ENCODE assay signal across 8 cellular contexts in genomic region chr6:26124550-26125014, GRCh38. TPM values are rescaled to one million over a fixed set of nuclear protein-coding genes. Genes with fewer than 3 reads are reported as not detected.
A peak's percentile ranks its signal among the peaks of the same experiment; 100 is the strongest.
DNase-seq lines count a peak whose midpoint lies in the region; ATAC-seq and TF ChIP-seq lines count a peak whose summit lies in the region.

No MANE protein-coding gene starts in this region.

- H3K9me2 ChIP-seq in Karpas-422 (replicated peaks; ENCODE audit: insufficient read depth, low read length): no peaks in the 10 kb centered on the region

- peaks cover 32% of the 10 kb centered on the region for H3K4me1 ChIP-seq in Karpas-422 (ENCODE audit: low read length)
- H3K4me1 ChIP-seq in right cardiac atrium (ENCODE audit: control insufficient read depth, insufficient read depth, low read length): no peaks in the 10 kb centered on the region
- peaks cover 12% of the 10 kb centered on the region for H3K4me1 ChIP-seq in smooth muscle cell (ENCODE audit: low read depth)

- H3K36me3 ChIP-seq in Karpas-422 (ENCODE audit: insufficient read depth, low read length): no peaks in the 10 kb centered on the region
- no peaks in the 10 kb centered on the region for H3K36me3 ChIP-seq in smooth muscle cell (ENCODE audit: low read depth)

- H3K9ac ChIP-seq in Karpas-422 (ENCODE audit: low read length) (peak overlapping the region; percentile 67), smooth muscle cell (ENCODE audit: low read depth) (peak overlapping the region; percentile 85)

- no peaks in the 10 kb centered on the region; the same call in 1 of the 2 replicates for H3K27me3 ChIP-seq in Karpas-422 (ENCODE audit: low read length)
- H3K27me3 ChIP-seq in right cardiac atrium (ENCODE audit: control insufficient read depth, insufficient read depth): no peaks in the 10 kb centered on the region
- no peaks in the 10 kb centered on the region for H3K27me3 ChIP-seq in smooth muscle cell (ENCODE audit: low read depth)

- H3K4me2 ChIP-seq in Karpas-422 (ENCODE audit: low read depth, low read length, poor library complexity, severe bottlenecking): peak overlapping the region; percentile 76
- peak overlapping the region; percentile 95 for H3K4me2 ChIP-seq in smooth muscle cell

- TF ChIP-seq CTCF in smooth muscle cell (IDR thresholded peaks at IDR 0.05; ENCODE audit: borderline replicate concordance, insufficient read depth, poor library complexity, severe bottlenecking): no peak

- under 1% methylated on average over 15 of the region's 15 CpGs for WGBS in right cardiac atrium
- WGBS in smooth muscle cell (ENCODE audit: low lambda C conversion rate): 2% methylated on average over 15 of the region's 15 CpGs

- H3F3A ChIP-seq in smooth muscle cell (ENCODE audit: low read depth): peaks cover 4% of the 10 kb centered on the region

- intact Hi-C loops in activated T-helper 2 cell treated with anti-CD3 and anti-CD28 coated beads, Interferon-gamma antibody, Interleukin-2, Interleukin-4, amounts not matched to agents 10 μg/mL and 5 μg/mL and 100 μg/mL, durations not matched to agents 14 hours and 24 hours and 36 hours (cut with micrococcal nuclease): loop anchor here (5.0 kb wide), 1 partner anchor 108 kb away; a partner anchor contains a TSS
- intact Hi-C loops in right cardiac atrium (cut with DNase I): loop anchor here in 3 of 4 donors (2.0 to 10.0 kb wide), 3 partner anchors 32 to 70 kb away; a partner anchor contains a TSS

- H3K27ac Mint-ChIP-seq in activated T-helper 2 cell treated with anti-CD3 and anti-CD28 coated beads, Interferon-gamma antibody, Interleukin-2, Interleukin-4, amounts not matched to agents 10 μg/mL and 5 μg/mL and 100 μg/mL, durations not matched to agents 14 hours and 24 hours and 36 hours: peak overlapping the region; percentile 99

- H2AFZ ChIP-seq in Karpas-422 (ENCODE audit: low read length) (peak overlapping the region; percentile 46; the same call in 1 of the 2 replicates), smooth muscle cell (ENCODE audit: low read depth) (no peak overlapping the region)

- peak overlapping the region; percentile 100 for H3K4me3 Mint-ChIP-seq in activated T-helper 2 cell treated with anti-CD3 and anti-CD28 coated beads, Interferon-gamma antibody, Interleukin-2, Interleukin-4, amounts not matched to agents 10 μg/mL and 5 μg/mL and 100 μg/mL, durations not matched to agents 14 hours and 24 hours and 36 hours (ENCODE audit: low read depth)

- ATAC-seq in right cardiac atrium: peak; percentile 2 to 13
- ATAC-seq in HG02938 (IDR thresholded peaks at IDR 0.05; ENCODE audit: unreplicated experiment): no peak
- no peak for ATAC-seq in GM21576 (IDR thresholded peaks at IDR 0.05; ENCODE audit: unreplicated experiment)

- DNase-seq in GF-D8 (lab: John Stamatoyannopoulos, UW) (peak; percentile 18), Karpas-422 (peak; percentile 44), right cardiac atrium (no peak), smooth muscle cell (lab: John Stamatoyannopoulos, UW; ENCODE audit: unreplicated experiment) (no peak)
- no peak for DNase-seq in activated T-helper 2 cell treated with anti-CD3 and anti-CD28 coated beads, Interferon-gamma antibody, Interleukin-2, Interleukin-4, amounts not matched to agents 10 μg/mL and 5 μg/mL and 100 μg/mL, durations not matched to agents 14 hours and 24 hours and 36 hours (ENCODE audit: low spot score)
- DNase-seq in stimulated activated CD4-positive, alpha-beta T cell treated with anti-CD3 and anti-CD28 coated beads, Interleukin-2, amount 100 ng/mL, for 48 hours: no peak

- H3K4me3 ChIP-seq in Karpas-422 (ENCODE audit: low read length) (peak overlapping the region; percentile 61), right cardiac atrium (ENCODE audit: low read length) (peak overlapping the region; percentile 61), smooth muscle cell (peak overlapping the region; percentile 98)

- H4K20me1 ChIP-seq in Karpas-422 (ENCODE audit: insufficient read depth, low read depth, low read length): no peaks in the 10 kb centered on the region
- peaks cover 45% of the 10 kb centered on the region for H4K20me1 ChIP-seq in smooth muscle cell (ENCODE audit: low read depth)

- H3K4me1 Mint-ChIP-seq in activated T-helper 2 cell treated with anti-CD3 and anti-CD28 coated beads, Interferon-gamma antibody, Interleukin-2, Interleukin-4, amounts not matched to agents 10 μg/mL and 5 μg/mL and 100 μg/mL, durations not matched to agents 14 hours and 24 hours and 36 hours (ENCODE audit: low read depth): peaks cover 48% of the 10 kb centered on the region

- H3K79me2 ChIP-seq in Karpas-422 (ENCODE audit: low read length) (no peaks in the 10 kb centered on the region), smooth muscle cell (ENCODE audit: low read depth) (peaks cover 50% of the 10 kb centered on the region)

- H3K9me3 ChIP-seq in Karpas-422 (ENCODE audit: low read length) (no peaks in the 10 kb centered on the region), right cardiac atrium (ENCODE audit: control insufficient read depth, low read length) (no peaks in the 10 kb centered on the region), smooth muscle cell (replicated peaks; ENCODE audit: low read depth) (no peaks in the 10 kb centered on the region)

- no peaks in the 10 kb centered on the region for H3K27me3 Mint-ChIP-seq in activated T-helper 2 cell treated with anti-CD3 and anti-CD28 coated beads, Interferon-gamma antibody, Interleukin-2, Interleukin-4, amounts not matched to agents 10 μg/mL and 5 μg/mL and 100 μg/mL, durations not matched to agents 14 hours and 24 hours and 36 hours (ENCODE audit: low read depth)

- no peaks in the 10 kb centered on the region for H3K9me3 Mint-ChIP-seq in activated T-helper 2 cell treated with anti-CD3 and anti-CD28 coated beads, Interferon-gamma antibody, Interleukin-2, Interleukin-4, amounts not matched to agents 10 μg/mL and 5 μg/mL and 100 μg/mL, durations not matched to agents 14 hours and 24 hours and 36 hours

- H3K36me3 Mint-ChIP-seq in activated T-helper 2 cell treated with anti-CD3 and anti-CD28 coated beads, Interferon-gamma antibody, Interleukin-2, Interleukin-4, amounts not matched to agents 10 μg/mL and 5 μg/mL and 100 μg/mL, durations not matched to agents 14 hours and 24 hours and 36 hours (ENCODE audit: low read depth): peaks cover 29% of the 10 kb centered on the region

- H3K27ac ChIP-seq in Karpas-422 (ENCODE audit: low read length) (no peak overlapping the region), right cardiac atrium (ENCODE audit: low read length) (peak overlapping the region; percentile 97), smooth muscle cell (ENCODE audit: low read depth) (peak overlapping the region; percentile 93)

RNA-seq across cellular contexts. Expression of gene HFE, which starts 37.4 kb away (rescaled TPM):
- 0.04 and 0.19 TPM in 2 replicates for total RNA-seq in Karpas-422 (2014; rRNA removed; shearing (Covaris generic); ENCODE audit: low replicate concordance)
- 0.32 and 0.39 TPM in 2 replicates for total RNA-seq in activated T-helper 2 cell treated with anti-CD3 and anti-CD28 coated beads, Interferon-gamma antibody, Interleukin-2, Interleukin-4, amounts not matched to agents 10 μg/mL and 5 μg/mL and 100 μg/mL, durations not matched to agents 14 hours and 24 hours and 36 hours
- total RNA-seq in right cardiac atrium (10 to 100 TPM in 1 of 4 donors, 1 to 10 TPM in 3; 4.3 to 13.2 (median 8.4) TPM), smooth muscle cell (4.9 and 5.5 TPM in 2 replicates)
- polyA plus RNA-seq in right cardiac atrium (5.3 TPM), smooth muscle cell (2.1 and 7.5 TPM in 2 replicates)

Comparison
In these comparisons a context has a peak if more than half of its experiments do, and no peak if none do; other contexts are left out.
1. DNase-seq: peak in GF-D8 (single experiment) and Karpas-422 (single experiment); none in activated T-helper 2 cell treated with anti-CD3 and anti-CD28 coated beads, Interferon-gamma antibody, Interleukin-2, Interleukin-4, amounts not matched to agents 10 μg/mL and 5 μg/mL and 100 μg/mL, durations not matched to agents 14 hours and 24 hours and 36 hours (single experiment), right cardiac atrium (0 of 3), smooth muscle cell (single experiment) and stimulated activated CD4-positive, alpha-beta T cell treated with anti-CD3 and anti-CD28 coated beads, Interleukin-2, amount 100 ng/mL, for 48 hours (0 of 2).
2. ATAC-seq: peak in right cardiac atrium (2 of 2); none in HG02938 (single experiment) and GM21576 (single experiment).
3. Peak in every context shown above with its lines, with median percentiles within 50 percentile points of each other: H3K4me3 ChIP-seq.